Comparison of ENCODE assay signal across 10 cellular contexts in genomic region chr2:82790277-82791021, GRCh38.
DNase-seq lines count a peak whose midpoint lies in the region; ATAC-seq and TF ChIP-seq lines count a peak whose summit lies in the region.
"Had no signal": no experiment of that assay in that cellular context is flagged by ENCODE, and none has a peak within 500 bp of the region (broad histone marks: within the 10 kb centered on the region; RNA-seq: fewer than 3 reads in every experiment).

No MANE protein-coding gene starts in this region.

- no peak overlapping the region for H3K4me3 Mint-ChIP-seq in GM23338
- H3K4me3 Mint-ChIP-seq: activated T-cell treated with anti-CD3 and anti-CD28 coated beads, Interleukin-2, amount 50 U/mL, for 72 hours; dendritic cell treated with granulocyte-macrophage colony-stimulating factor and Interleukin-4, amounts not matched to agents 40 ng/mL and 50 ng/mL, for 4 days had no signal

- H3K27me3 ChIP-seq in GM23338 (ENCODE audit: insufficient read depth), result no peaks in the 10 kb centered on the region

- H3K9me2 ChIP-seq in GM23338 (ENCODE audit: insufficient read depth), result no peaks in the 10 kb centered on the region; the same call in 1 of the 2 replicates

- no peak for TF ChIP-seq CTCF in GM23338 (conservative IDR thresholded peaks at IDR 0.05; ENCODE audit: low read depth in 2 of 2)

- no peaks in the 10 kb centered on the region for H3K36me3 Mint-ChIP-seq in GM23338 (ENCODE audit: low read depth)

- H3K27ac Mint-ChIP-seq in GM23338, result no peak overlapping the region
- H3K27ac Mint-ChIP-seq: activated T-cell treated with anti-CD3 and anti-CD28 coated beads, Interleukin-2, amount 50 U/mL, for 72 hours; dendritic cell treated with granulocyte-macrophage colony-stimulating factor and Interleukin-4, amounts not matched to agents 40 ng/mL and 50 ng/mL, for 4 days had no signal

- H3K27me3 Mint-ChIP-seq in GM23338 (ENCODE audit: insufficient read depth, low read depth, poor library complexity), result no peaks in the 10 kb centered on the region
- H3K27me3 Mint-ChIP-seq: dendritic cell treated with granulocyte-macrophage colony-stimulating factor and Interleukin-4, amounts not matched to agents 40 ng/mL and 50 ng/mL, for 4 days had no signal

- DNase-seq in GM23338 (ENCODE audit: low spot score), result no peak
- DNase-seq in RKO (ENCODE audit: low spot score), result peak; percentile 3
- peak; percentile 18 for DNase-seq in fibroblast of peridontal ligament (ENCODE audit: extremely low read depth)
- DNase-seq in retina, result peak; percentile 47
- no peak for DNase-seq in activated gamma-delta T cell (lab: John Stamatoyannopoulos, UW)
- DNase-seq in cerebellar nuclear complex (lab: John Stamatoyannopoulos, UW), result no peak
- DNase-seq: activated T-cell treated with anti-CD3 and anti-CD28 coated beads, Interleukin-2, amount 50 U/mL, for 72 hours; NCI-H82 had no signal

- no peaks in the 10 kb centered on the region for H3K4me1 ChIP-seq in GM23338 (ENCODE audit: insufficient read depth)

- ATAC-seq in GM23338, result no peak
- ATAC-seq in HG03045 (IDR thresholded peaks at IDR 0.05; ENCODE audit: unreplicated experiment), result no peak
- ATAC-seq: activated T-cell treated with anti-CD3 and anti-CD28 coated beads, Interleukin-2, amount 50 U/mL, for 72 hours had no signal

- H3K4me2 ChIP-seq in GM23338, result no peak overlapping the region

- no peaks in the 10 kb centered on the region for H3K9me3 Mint-ChIP-seq in GM23338
- H3K9me3 Mint-ChIP-seq: dendritic cell treated with granulocyte-macrophage colony-stimulating factor and Interleukin-4, amounts not matched to agents 40 ng/mL and 50 ng/mL, for 4 days had no signal

- H2AFZ ChIP-seq in GM23338, result peak overlapping the region; percentile 80

- H3K79me2 ChIP-seq in GM23338 (replicated peaks; ENCODE audit: insufficient read depth), result no peaks in the 10 kb centered on the region

- H3K4me1 Mint-ChIP-seq in GM23338, result no peaks in the 10 kb centered on the region

- no peaks in the 10 kb centered on the region for H3F3A ChIP-seq in GM23338 (replicated peaks; ENCODE audit: low read depth)

- no peaks in the 10 kb centered on the region for H3K36me3 ChIP-seq in GM23338 (ENCODE audit: insufficient read depth)

- H3K27ac ChIP-seq in GM23338 (ENCODE audit: low read depth), result no peak overlapping the region

- H4K20me1 ChIP-seq in GM23338 (replicated peaks; ENCODE audit: insufficient read depth), result no peaks in the 10 kb centered on the region

- no peak overlapping the region for H3K4me3 ChIP-seq in GM23338

TF ChIP-seq in GM23338, 12 proteins besides CTCF, POLR2A, EP300 and RAD21:
- TF ChIP-seq NANOG (IDR thresholded peaks at IDR 0.05; ENCODE audit: borderline replicate concordance) (no peak), STAT1 (IDR thresholded peaks at IDR 0.05; ENCODE audit: unreplicated experiment) (no peak), EZH2 (IDR thresholded peaks at IDR 0.05; ENCODE audit: low read depth, unreplicated experiment) (no peak), ZNF462 (CRISPR knock-in tag; IDR thresholded peaks at IDR 0.05) (no peak), POLR2AphosphoS5 (IDR thresholded peaks at IDR 0.05; ENCODE audit: low read depth) (no peak), ETS1 (IDR thresholded peaks at IDR 0.05) (no peak), CREB1 (CRISPR knock-in tag; IDR thresholded peaks at IDR 0.05; ENCODE audit: low read depth) (no peak), ZNF331 (CRISPR knock-in tag; IDR thresholded peaks at IDR 0.05; ENCODE audit: low read depth) (no peak)
- TF ChIP-seq, protein P1, sequence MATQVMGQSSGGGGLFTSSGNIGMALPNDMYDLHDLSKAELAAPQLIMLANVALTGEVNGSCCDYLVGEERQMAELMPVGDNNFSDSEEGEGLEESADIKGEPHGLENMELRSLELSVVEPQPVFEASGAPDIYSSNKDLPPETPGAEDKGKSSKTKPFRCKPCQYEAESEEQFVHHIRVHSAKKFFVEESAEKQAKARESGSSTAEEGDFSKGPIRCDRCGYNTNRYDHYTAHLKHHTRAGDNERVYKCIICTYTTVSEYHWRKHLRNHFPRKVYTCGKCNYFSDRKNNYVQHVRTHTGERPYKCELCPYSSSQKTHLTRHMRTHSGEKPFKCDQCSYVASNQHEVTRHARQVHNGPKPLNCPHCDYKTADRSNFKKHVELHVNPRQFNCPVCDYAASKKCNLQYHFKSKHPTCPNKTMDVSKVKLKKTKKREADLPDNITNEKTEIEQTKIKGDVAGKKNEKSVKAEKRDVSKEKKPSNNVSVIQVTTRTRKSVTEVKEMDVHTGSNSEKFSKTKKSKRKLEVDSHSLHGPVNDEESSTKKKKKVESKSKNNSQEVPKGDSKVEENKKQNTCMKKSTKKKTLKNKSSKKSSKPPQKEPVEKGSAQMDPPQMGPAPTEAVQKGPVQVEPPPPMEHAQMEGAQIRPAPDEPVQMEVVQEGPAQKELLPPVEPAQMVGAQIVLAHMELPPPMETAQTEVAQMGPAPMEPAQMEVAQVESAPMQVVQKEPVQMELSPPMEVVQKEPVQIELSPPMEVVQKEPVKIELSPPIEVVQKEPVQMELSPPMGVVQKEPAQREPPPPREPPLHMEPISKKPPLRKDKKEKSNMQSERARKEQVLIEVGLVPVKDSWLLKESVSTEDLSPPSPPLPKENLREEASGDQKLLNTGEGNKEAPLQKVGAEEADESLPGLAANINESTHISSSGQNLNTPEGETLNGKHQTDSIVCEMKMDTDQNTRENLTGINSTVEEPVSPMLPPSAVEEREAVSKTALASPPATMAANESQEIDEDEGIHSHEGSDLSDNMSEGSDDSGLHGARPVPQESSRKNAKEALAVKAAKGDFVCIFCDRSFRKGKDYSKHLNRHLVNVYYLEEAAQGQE (IDR thresholded peaks at IDR 0.05; ENCODE audit: unreplicated experiment), result no peak

Comparison
In these comparisons a context has a peak if more than half of its experiments do, and no peak if none do; other contexts are left out.
1. DNase-seq: peak in RKO (single experiment), fibroblast of peridontal ligament (single experiment) and retina (single experiment); none in GM23338 (single experiment), activated gamma-delta T cell (single experiment) and cerebellar nuclear complex (0 of 2).